ENCODE assay signal across 14 cellular contexts in genomic region chr17:80783461-80783860, GRCh38.
DNase-seq lines count a peak whose midpoint lies in the region; ATAC-seq lines count a peak whose summit lies in the region.
"Had no signal": no experiment of that assay in that cellular context is flagged by ENCODE, and none has a peak within 500 bp of the region (broad histone marks: within the 10 kb centered on the region; RNA-seq: fewer than 3 reads in every experiment).

No MANE protein-coding gene starts in this region.

- H3K36me3 Mint-ChIP-seq in CD4-positive, alpha-beta memory T cell = peaks cover 0 to 19% of the 10 kb centered on the region in 2 donors
- H3K36me3 Mint-ChIP-seq in activated naive CD8-positive, alpha-beta T cell treated with anti-CD3 and anti-CD28 coated beads, Interleukin-2, amount 10 ng/mL, durations not matched to agents 7 days and 5 days = peaks cover 26% of the 10 kb centered on the region
- peaks cover 12% of the 10 kb centered on the region for H3K36me3 Mint-ChIP-seq in natural killer cell treated with Interleukin-12 subunit alpha and Interleukin-12 subunit beta and Interleukin-15 and Interleukin-18, amount 100 ng/mL, for 72 hours

- H3K9me3 Mint-ChIP-seq in CD4-positive, alpha-beta memory T cell = peaks cover 0 to under 1% (median 0%) of the 10 kb centered on the region in 8 donors
- H3K9me3 Mint-ChIP-seq in activated naive CD8-positive, alpha-beta T cell treated with anti-CD3 and anti-CD28 coated beads, Interleukin-2, amount 10 ng/mL, durations not matched to agents 7 days and 5 days = peaks cover 7% of the 10 kb centered on the region
- H3K9me3 Mint-ChIP-seq in natural killer cell treated with Interleukin-12 subunit alpha and Interleukin-12 subunit beta and Interleukin-15 and Interleukin-18, amount 100 ng/mL, for 72 hours = peaks cover 2% of the 10 kb centered on the region
- H3K9me3 Mint-ChIP-seq: dendritic cell treated with granulocyte-macrophage colony-stimulating factor and Interleukin-4, amounts not matched to agents 40 ng/mL and 50 ng/mL, for 4 days had no signal

- H3K4me3 Mint-ChIP-seq in CD4-positive, alpha-beta memory T cell = peak overlapping the region in 7 of 8 donors; percentile 78 to 93 (median 84)
- peak overlapping the region; percentile 88 for H3K4me3 Mint-ChIP-seq in activated naive CD8-positive, alpha-beta T cell treated with anti-CD3 and anti-CD28 coated beads, Interleukin-2, amount 10 ng/mL, durations not matched to agents 7 days and 5 days
- peak overlapping the region; percentile 65 for H3K4me3 Mint-ChIP-seq in natural killer cell treated with Interleukin-12 subunit alpha and Interleukin-12 subunit beta and Interleukin-15 and Interleukin-18, amount 100 ng/mL, for 72 hours
- H3K4me3 Mint-ChIP-seq: dendritic cell treated with granulocyte-macrophage colony-stimulating factor and Interleukin-4, amounts not matched to agents 40 ng/mL and 50 ng/mL, for 4 days had no signal

- H3K27me3 Mint-ChIP-seq in CD4-positive, alpha-beta memory T cell = no peaks in the 10 kb centered on the region
- no peaks in the 10 kb centered on the region for H3K27me3 Mint-ChIP-seq in activated naive CD8-positive, alpha-beta T cell treated with anti-CD3 and anti-CD28 coated beads, Interleukin-2, amount 10 ng/mL, durations not matched to agents 7 days and 5 days
- no peaks in the 10 kb centered on the region for H3K27me3 Mint-ChIP-seq in natural killer cell treated with Interleukin-12 subunit alpha and Interleukin-12 subunit beta and Interleukin-15 and Interleukin-18, amount 100 ng/mL, for 72 hours

- no peaks in the 10 kb centered on the region for H3K27me3 ChIP-seq in CD4-positive, alpha-beta memory T cell (ENCODE audit: insufficient read depth, low read length)

- POLR2A ChIA-PET in CD4-positive, alpha-beta memory T cell (lab: Charles Lee; ENCODE audit: partially characterized antibody) = interaction anchor here (0.8 to 4.5 kb wide), 11 partner anchors 8 to 329 kb away, joined by 3 to 51 read pairs (median 8); no protein-coding TSS in a partner anchor
- POLR2A ChIA-PET in activated naive CD8-positive, alpha-beta T cell treated with anti-CD3 and anti-CD28 coated beads, Interleukin-2, amount 10 ng/mL, durations not matched to agents 7 days and 5 days (lab: Charles Lee) = interaction anchor here (0.6 to 6.3 kb wide), 6 partner anchors 8 to 94 kb away, joined by 3 to 84 read pairs (median 5); no protein-coding TSS in a partner anchor

- no peak for ATAC-seq in activated naive CD8-positive, alpha-beta T cell treated with anti-CD3 and anti-CD28 coated beads, Interleukin-2, amount 10 ng/mL, durations not matched to agents 7 days and 5 days (ENCODE audit: low read depth)
- no peak for ATAC-seq in natural killer cell treated with Interleukin-12 subunit alpha and Interleukin-12 subunit beta and Interleukin-15 and Interleukin-18, amount 100 ng/mL, for 72 hours
- no peak for ATAC-seq in HG03571 (IDR thresholded peaks at IDR 0.05; ENCODE audit: unreplicated experiment)

- H3K4me1 Mint-ChIP-seq in CD4-positive, alpha-beta memory T cell = peaks cover 48 to 94% (median 75%) of the 10 kb centered on the region in 4 donors
- H3K4me1 Mint-ChIP-seq in activated naive CD8-positive, alpha-beta T cell treated with anti-CD3 and anti-CD28 coated beads, Interleukin-2, amount 10 ng/mL, durations not matched to agents 7 days and 5 days = peaks cover 68% of the 10 kb centered on the region
- peaks cover 40 to 47% of the 10 kb centered on the region in 2 donors for H3K4me1 Mint-ChIP-seq in natural killer cell treated with Interleukin-12 subunit alpha and Interleukin-12 subunit beta and Interleukin-15 and Interleukin-18, amount 100 ng/mL, for 72 hours (ENCODE audit: low read depth in 2 of 2)

- no peaks in the 10 kb centered on the region for H3K36me3 ChIP-seq in CD4-positive, alpha-beta memory T cell (ENCODE audit: insufficient read depth, low read length)
- H3K36me3 ChIP-seq: HAP-1 had no signal

- no peak for DNase-seq in CD4-positive, alpha-beta memory T cell
- DNase-seq in Jurkat, Clone E6-1 (ENCODE audit: low read depth, low spot score) = no peak
- DNase-seq in activated naive CD8-positive, alpha-beta T cell treated with anti-CD3 and anti-CD28 coated beads, Interleukin-2, amount 10 ng/mL, durations not matched to agents 7 days and 5 days = no peak
- DNase-seq in natural killer cell treated with Interleukin-12 subunit alpha and Interleukin-12 subunit beta and Interleukin-15 and Interleukin-18, amount 100 ng/mL, for 72 hours (ENCODE audit: low spot score) = no peak
- DNase-seq in iPS-NIHi11 (ENCODE audit: low spot score) = no peak
- DNase-seq in A172 (ENCODE audit: low spot score) = no peak
- no peak for DNase-seq in NCI-H2029 (lab: John Stamatoyannopoulos, UW)
- DNase-seq: activated CD4-positive, alpha-beta T cell treated with anti-CD3 and anti-CD28 coated beads, Interleukin-2, amount 50 U/mL, for 48 hours; MV-4-11; NCI-H226 had no signal

- peaks cover 85% of the 10 kb centered on the region for H3K4me1 ChIP-seq in CD4-positive, alpha-beta memory T cell (ENCODE audit: insufficient read depth, low read length)
- H3K4me1 ChIP-seq: HAP-1 had no signal

- CTCF ChIA-PET in CD4-positive, alpha-beta memory T cell (lab: Charles Lee; ENCODE audit: partially characterized antibody) = interaction anchor here (1.0 to 4.6 kb wide), 4 partner anchors 8 to 21 kb away, joined by 3 to 29 read pairs (median 5); no protein-coding TSS in a partner anchor

- H3K27ac ChIP-seq in CD4-positive, alpha-beta memory T cell (ENCODE audit: low read depth, low read length) = peak overlapping the region; percentile 46
- H3K27ac ChIP-seq: C4-2B had no signal

- no peaks in the 10 kb centered on the region for H3K9me3 ChIP-seq in CD4-positive, alpha-beta memory T cell (ENCODE audit: control insufficient read depth in 1 of 2, low read length in 2 of 2)
- H3K9me3 ChIP-seq: HAP-1 had no signal

- intact Hi-C loops in CD4-positive, alpha-beta memory T cell (cut with micrococcal nuclease) = loop anchor here (2.0 to 10.0 kb wide), 3 partner anchors 49 to 209 kb away; no protein-coding TSS in a partner anchor

- H3K4me3 ChIP-seq in CD4-positive, alpha-beta memory T cell (ENCODE audit: low read length in 2 of 2) = no peak overlapping the region
- H3K4me3 ChIP-seq in Jurkat, Clone E6-1 (ENCODE audit: low read length) = peak overlapping the region; percentile 42
- H3K4me3 ChIP-seq: HAP-1 had no signal

- peak overlapping the region; percentile 70 to 96 (median 95) for H3K27ac Mint-ChIP-seq in CD4-positive, alpha-beta memory T cell
- H3K27ac Mint-ChIP-seq in activated naive CD8-positive, alpha-beta T cell treated with anti-CD3 and anti-CD28 coated beads, Interleukin-2, amount 10 ng/mL, durations not matched to agents 7 days and 5 days = peak overlapping the region; percentile 97
- peak overlapping the region; percentile 77 to 85 for H3K27ac Mint-ChIP-seq in natural killer cell treated with Interleukin-12 subunit alpha and Interleukin-12 subunit beta and Interleukin-15 and Interleukin-18, amount 100 ng/mL, for 72 hours
- H3K27ac Mint-ChIP-seq: dendritic cell treated with granulocyte-macrophage colony-stimulating factor and Interleukin-4, amounts not matched to agents 40 ng/mL and 50 ng/mL, for 4 days had no signal
